ENCODE assay signal across 17 cellular contexts in the genomic region with DNA sequence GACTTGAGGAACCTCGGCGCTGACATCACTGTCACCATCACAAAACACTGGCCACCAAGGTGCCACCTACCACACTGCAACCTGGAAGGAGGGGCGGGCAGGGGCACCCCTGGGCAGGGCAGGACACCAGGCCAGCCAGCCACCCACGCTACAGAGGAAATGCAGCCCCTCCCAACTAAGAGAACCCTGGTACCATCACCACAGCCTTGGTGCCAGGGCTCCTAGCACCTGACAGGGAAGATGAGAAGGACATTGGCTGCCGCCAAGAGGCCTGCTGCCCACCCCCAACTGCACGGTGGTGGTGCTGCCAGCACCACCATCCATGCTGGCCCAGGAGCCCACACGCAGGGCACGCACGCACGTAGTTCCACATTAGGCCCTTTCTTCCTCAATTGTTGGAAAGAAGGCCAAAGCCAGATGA.
DNase-seq lines count a peak whose midpoint lies in the region; ATAC-seq and TF ChIP-seq lines count a peak whose summit lies in the region.
"Had no signal": no experiment of that assay in that cellular context is flagged by ENCODE, and none has a peak within 500 bp of the region (broad histone marks: within the 10 kb centered on the region; RNA-seq: fewer than 3 reads in every experiment).

No MANE protein-coding gene starts in this region.

- H3K4me1 Mint-ChIP-seq in activated T-cell treated with anti-CD3 and anti-CD28 coated beads, Interleukin-2, amount 50 U/mL, for 4 hours (ENCODE audit: low read depth) = peaks cover 22% of the 10 kb centered on the region
- H3K4me1 Mint-ChIP-seq in endothelial cell (ENCODE audit: unreplicated experiment) (peaks cover 22% of the 10 kb centered on the region), osteocyte (ENCODE audit: unreplicated experiment) (peaks cover 24% of the 10 kb centered on the region)

- no peak overlapping the region for H3K27ac ChIP-seq in tibial artery
- H3K27ac ChIP-seq: foreskin keratinocyte, PC-9, thyroid gland had no signal

- no peaks in the 10 kb centered on the region for H3K27me3 ChIP-seq in tibial artery
- H3K27me3 ChIP-seq: foreskin keratinocyte, thyroid gland had no signal

- TF ChIP-seq CTCF in endothelial cell (IDR thresholded peaks at IDR 0.05; ENCODE audit: unreplicated experiment) (no peak), osteocyte (IDR thresholded peaks at IDR 0.05) (no peak), tibial artery (IDR thresholded peaks at IDR 0.05) (no peak)

- no peak overlapping the region for H3K4me3 ChIP-seq in tibial artery
- H3K4me3 ChIP-seq: K562, PC-9, thyroid gland had no signal

- no peaks in the 10 kb centered on the region for H3K9me3 ChIP-seq in tibial artery
- H3K9me3 ChIP-seq: SK-N-SH, thyroid gland had no signal

- H3K36me3 ChIP-seq in tibial artery = no peaks in the 10 kb centered on the region
- H3K36me3 ChIP-seq: thyroid gland had no signal

- H3K4me1 ChIP-seq in tibial artery = peaks cover 0 to 47% (median 32%) of the 10 kb centered on the region in 4 donors
- H3K4me1 ChIP-seq: foreskin keratinocyte had no signal

- H3K27me3 Mint-ChIP-seq in activated T-cell treated with anti-CD3 and anti-CD28 coated beads, Interleukin-2, amount 50 U/mL, for 4 hours (ENCODE audit: low read depth) = no peaks in the 10 kb centered on the region
- H3K27me3 Mint-ChIP-seq in endothelial cell (ENCODE audit: unreplicated experiment) = peaks cover 4% of the 10 kb centered on the region
- no peaks in the 10 kb centered on the region for H3K27me3 Mint-ChIP-seq in osteocyte (ENCODE audit: unreplicated experiment)
- H3K27me3 Mint-ChIP-seq: naive B cell had no signal

- peaks cover 4% of the 10 kb centered on the region for H3K9me3 Mint-ChIP-seq in activated T-cell treated with anti-CD3 and anti-CD28 coated beads, Interleukin-2, amount 50 U/mL, for 4 hours
- H3K9me3 Mint-ChIP-seq in endothelial cell (ENCODE audit: unreplicated experiment) (no peaks in the 10 kb centered on the region), osteocyte (ENCODE audit: unreplicated experiment) (no peaks in the 10 kb centered on the region)
- H3K9me3 Mint-ChIP-seq: CD8-positive, alpha-beta T cell had no signal

- H3K36me3 Mint-ChIP-seq in activated T-cell treated with anti-CD3 and anti-CD28 coated beads, Interleukin-2, amount 50 U/mL, for 4 hours (ENCODE audit: insufficient read depth) = peaks cover 8% of the 10 kb centered on the region
- H3K36me3 Mint-ChIP-seq in endothelial cell (ENCODE audit: low read depth, unreplicated experiment) (peaks cover 11% of the 10 kb centered on the region), osteocyte (ENCODE audit: unreplicated experiment) (peaks cover 5% of the 10 kb centered on the region)

- intact Hi-C loops in tibial artery (cut with DNase I; ENCODE audit: low total_unique reads) = loop anchor here (10.0 kb wide), 1 partner anchor 83 kb away; no protein-coding TSS in a partner anchor

- DNase-seq in activated T-cell treated with anti-CD3 and anti-CD28 coated beads, Interleukin-2, amount 50 U/mL, for 4 hours = peak; percentile 4
- no peak for DNase-seq in activated T-cell treated with anti-CD3 and anti-CD28 coated beads for 4 hours
- no peak for DNase-seq in endothelial cell (ENCODE audit: low spot score)
- peak; percentile 64 for DNase-seq in osteocyte (ENCODE audit: extremely low spot score, unreplicated experiment)
- DNase-seq in tibial artery = peak; percentile 21 to 56
- DNase-seq in NCI-H146 (lab: John Stamatoyannopoulos, UW) = no peak
- DNase-seq: foreskin keratinocyte, naive B cell, NCI-H526, PC-9, SK-N-SH, T1000, thyroid gland had no signal

- H3K4me3 Mint-ChIP-seq in activated T-cell treated with anti-CD3 and anti-CD28 coated beads, Interleukin-2, amount 50 U/mL, for 4 hours = no peak overlapping the region
- H3K4me3 Mint-ChIP-seq in endothelial cell (ENCODE audit: unreplicated experiment) (peak overlapping the region; percentile 37), osteocyte (ENCODE audit: unreplicated experiment) (no peak overlapping the region)
- H3K4me3 Mint-ChIP-seq: CD8-positive, alpha-beta T cell; naive B cell had no signal

- H3K27ac Mint-ChIP-seq in endothelial cell (ENCODE audit: unreplicated experiment) = no peak overlapping the region
- H3K27ac Mint-ChIP-seq in osteocyte (ENCODE audit: unreplicated experiment) = no peak overlapping the region
- H3K27ac Mint-ChIP-seq: CD8-positive, alpha-beta T cell had no signal

- ATAC-seq in activated T-cell treated with anti-CD3 and anti-CD28 coated beads, Interleukin-2, amount 50 U/mL, for 4 hours = no peak
- no peak for ATAC-seq in HG02571 (IDR thresholded peaks at IDR 0.05; ENCODE audit: unreplicated experiment)
- no peak for ATAC-seq in HG02798 (IDR thresholded peaks at IDR 0.05; ENCODE audit: poor library complexity, unreplicated experiment)
- ATAC-seq: CD8-positive, alpha-beta T cell; foreskin keratinocyte; K562 had no signal

Comparison
In these comparisons a context has a peak if more than half of its experiments do, and no peak if none do; other contexts are left out.
1. DNase-seq: peak in activated T-cell treated with anti-CD3 and anti-CD28 coated beads, Interleukin-2, amount 50 U/mL, for 4 hours (single experiment), osteocyte (single experiment) and tibial artery (2 of 2); none in activated T-cell treated with anti-CD3 and anti-CD28 coated beads for 4 hours (single experiment), endothelial cell (single experiment) and NCI-H146 (single experiment).